Comparison of ENCODE assay signal across 8 cellular contexts in the genomic region with DNA sequence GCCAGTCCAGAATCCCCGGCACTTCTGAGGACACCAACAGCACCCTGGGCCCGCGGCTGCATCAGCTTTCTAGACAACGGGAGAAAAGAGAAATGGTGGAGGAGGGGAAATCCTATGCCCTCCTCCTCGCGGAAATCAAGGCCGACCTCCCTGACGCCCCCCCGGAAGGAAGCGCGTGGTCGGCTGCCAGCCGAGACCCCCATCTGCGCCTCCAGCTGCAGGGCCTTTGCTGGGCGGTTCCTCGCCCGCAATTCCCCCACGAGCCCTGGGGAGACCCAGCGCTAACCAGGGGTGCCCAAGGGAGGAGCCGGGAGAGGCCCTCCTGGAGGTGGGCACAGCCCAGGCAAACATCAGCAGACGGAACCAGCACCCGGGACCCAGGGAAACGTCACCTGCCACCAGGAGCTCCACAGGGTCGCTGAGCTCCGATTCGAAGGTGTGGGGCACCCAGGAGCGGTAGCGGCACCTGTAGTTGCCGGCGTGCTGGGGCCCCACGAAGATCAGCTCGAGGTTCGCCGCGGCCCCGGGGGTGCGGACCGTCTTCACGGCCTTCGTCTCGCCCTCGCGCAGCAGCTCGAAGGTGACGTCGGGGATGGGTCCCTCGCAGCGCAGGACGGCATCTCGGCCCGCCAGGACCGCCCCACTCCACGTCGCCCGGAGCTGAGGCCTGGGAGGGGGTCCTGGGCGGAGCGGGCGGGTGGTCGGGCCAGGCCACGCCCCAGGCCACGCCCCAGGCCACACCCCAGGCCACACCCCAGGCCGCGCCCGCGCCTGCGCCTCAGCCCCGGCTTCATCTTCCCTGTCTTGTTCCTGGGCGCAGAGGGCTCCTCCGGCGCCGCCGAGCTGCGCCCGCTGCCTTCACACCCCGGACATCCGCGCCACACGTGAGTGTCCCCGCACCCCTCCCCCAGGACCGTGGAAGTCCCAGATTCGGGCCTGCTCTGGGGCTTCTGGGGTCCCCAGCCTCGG. TPM values are rescaled to one million over a fixed set of nuclear protein-coding genes. Genes with fewer than 3 reads are reported as not detected.
DNase-seq lines count a peak whose midpoint lies in the region; ATAC-seq and TF ChIP-seq lines count a peak whose summit lies in the region.

No MANE protein-coding gene starts in this region.

- ATAC-seq in GM18870 (IDR thresholded peaks at IDR 0.05; ENCODE audit: unreplicated experiment) (peak; percentile 63), HG03103 (IDR thresholded peaks at IDR 0.05; ENCODE audit: low read depth, unreplicated experiment) (peak; percentile 78)
- ATAC-seq in activated CD8-positive, alpha-beta T cell treated with anti-CD3 and anti-CD28 coated beads for 36 hours: peak; percentile 96

- H3K27me3 ChIP-seq in effector memory CD4-positive, alpha-beta T cell (replicated peaks; ENCODE audit: control insufficient read depth, insufficient read depth, low read length, poor library complexity, severe bottlenecking): no peaks in the 10 kb centered on the region

- H3K9me3 Mint-ChIP-seq in activated CD8-positive, alpha-beta T cell treated with anti-CD3 and anti-CD28 coated beads for 36 hours: no peaks in the 10 kb centered on the region

- DNase-seq in AG08395 (ENCODE audit: low spot score) (peak; percentile 97), NCI-H510A (lab: John Stamatoyannopoulos, UW) (peak; percentile 63)
- DNase-seq in activated CD8-positive, alpha-beta T cell treated with anti-CD3 and anti-CD28 coated beads for 36 hours: peak; percentile 79
- DNase-seq in effector memory CD4-positive, alpha-beta T cell: peak; percentile 50 to 68 (median 63)
- peak; percentile 44 to 46 for DNase-seq in stimulated activated CD8-positive, alpha-beta memory T cell treated with anti-CD3 and anti-CD28 coated beads, Interleukin-15, amount 100 ng/mL, for 4 hours (ENCODE audit: low read depth in 2 of 2)

- peak overlapping the region; percentile 84 for H3K27ac Mint-ChIP-seq in activated CD8-positive, alpha-beta T cell treated with anti-CD3 and anti-CD28 coated beads for 36 hours

- H3K9me3 ChIP-seq in effector memory CD4-positive, alpha-beta T cell (ENCODE audit: control insufficient read depth, low read length): no peaks in the 10 kb centered on the region
- no peaks in the 10 kb centered on the region for H3K9me3 ChIP-seq in mesodermal cell (ENCODE audit: control insufficient read depth, low read length)

- no peaks in the 10 kb centered on the region for H3K27me3 Mint-ChIP-seq in activated CD8-positive, alpha-beta T cell treated with anti-CD3 and anti-CD28 coated beads for 36 hours

- H3K36me3 Mint-ChIP-seq in activated CD8-positive, alpha-beta T cell treated with anti-CD3 and anti-CD28 coated beads for 36 hours (ENCODE audit: low read depth): peaks cover 26% of the 10 kb centered on the region

- no peak for TF ChIP-seq CTCF in activated CD8-positive, alpha-beta T cell treated with anti-CD3 and anti-CD28 coated beads for 36 hours (IDR thresholded peaks at IDR 0.05)

- intact Hi-C loops in activated CD8-positive, alpha-beta T cell treated with anti-CD3 and anti-CD28 coated beads for 36 hours (cut with micrococcal nuclease): no loop called here

- H3K4me1 Mint-ChIP-seq in activated CD8-positive, alpha-beta T cell treated with anti-CD3 and anti-CD28 coated beads for 36 hours (ENCODE audit: low read depth): peaks cover 23% of the 10 kb centered on the region

- POLR2A ChIA-PET in activated CD8-positive, alpha-beta T cell treated with anti-CD3 and anti-CD28 coated beads for 36 hours (lab: Charles Lee): interaction anchor here (0.6 to 4.4 kb wide), 14 partner anchors 9 to 214 kb away, joined by 3 to 30 read pairs (median 4); a partner anchor contains a TSS

- 3 to 4% methylated on average over 36 to 60 of the region's 82 CpGs for WGBS in mesodermal cell (ENCODE audit: insufficient coverage in 2 of 2), 2 experiments

- H3K36me3 ChIP-seq in effector memory CD4-positive, alpha-beta T cell (ENCODE audit: control insufficient read depth, insufficient read depth, low read length): no peaks in the 10 kb centered on the region
- H3K36me3 ChIP-seq in mesodermal cell (ENCODE audit: control insufficient read depth, insufficient read depth, low read length): peaks cover 8% of the 10 kb centered on the region

- peak overlapping the region; percentile 64 for H3K27ac ChIP-seq in effector memory CD4-positive, alpha-beta T cell (ENCODE audit: insufficient read depth, low read length, poor library complexity, severe bottlenecking)
- H3K27ac ChIP-seq in mesodermal cell (ENCODE audit: low read depth, low read length, severe bottlenecking): no peak overlapping the region

- CTCF ChIA-PET in activated CD8-positive, alpha-beta T cell treated with anti-CD3 and anti-CD28 coated beads for 36 hours (lab: Charles Lee): interaction anchor here (0.7 to 1.8 kb wide), 10 partner anchors 8 to 234 kb away, joined by 3 to 6 read pairs (median 3); a partner anchor contains a TSS

- H3K4me3 Mint-ChIP-seq in activated CD8-positive, alpha-beta T cell treated with anti-CD3 and anti-CD28 coated beads for 36 hours: peak overlapping the region; percentile 96

- peak overlapping the region; percentile 52 for H3K4me3 ChIP-seq in effector memory CD4-positive, alpha-beta T cell (ENCODE audit: insufficient read depth, low read depth, low read length, poor library complexity, severe bottlenecking)
- peak overlapping the region; percentile 71 for H3K4me3 ChIP-seq in mesodermal cell (ENCODE audit: extremely low read depth, insufficient read depth, low read length, poor library complexity, severe bottlenecking)

- peaks cover 5% of the 10 kb centered on the region for H3K4me1 ChIP-seq in effector memory CD4-positive, alpha-beta T cell (ENCODE audit: control insufficient read depth, insufficient read depth, low read length, poor library complexity, severe bottlenecking)
- no peaks in the 10 kb centered on the region for H3K4me1 ChIP-seq in mesodermal cell (ENCODE audit: control insufficient read depth, insufficient read depth, low read length, poor library complexity, severe bottlenecking)

RNA-seq across cellular contexts. Expression of a gene that starts 6.0 kb away (rescaled TPM):
- total RNA-seq in activated CD8-positive, alpha-beta T cell treated with anti-CD3 and anti-CD28 coated beads for 36 hours: 10 to 100 TPM; 35.2 to 36.2 TPM
- polyA plus RNA-seq in mesodermal cell (2013, experiment 1 of 2): 57.4 TPM
- 41.6 TPM for polyA plus RNA-seq in mesodermal cell (2013, experiment 2 of 2)

RNA-seq across cellular contexts. Expression of a gene that starts 15.3 kb away (rescaled TPM):
- total RNA-seq in activated CD8-positive, alpha-beta T cell treated with anti-CD3 and anti-CD28 coated beads for 36 hours: 1 to 10 TPM; 1.3 to 1.6 TPM
- polyA plus RNA-seq in mesodermal cell (2013, experiment 1 of 2): 1.6 TPM
- polyA plus RNA-seq in mesodermal cell (2013, experiment 2 of 2): 1.2 TPM

RNA-seq across cellular contexts. Expression of a gene that starts 20.5 kb away (rescaled TPM):
- total RNA-seq in activated CD8-positive, alpha-beta T cell treated with anti-CD3 and anti-CD28 coated beads for 36 hours: 1 to 10 TPM; 2.6 to 2.9 TPM
- 2.5 TPM for polyA plus RNA-seq in mesodermal cell (2013, experiment 1 of 2)
- 1.8 TPM for polyA plus RNA-seq in mesodermal cell (2013, experiment 2 of 2)

RNA-seq across cellular contexts. Expression of a gene that starts 33.6 kb away (rescaled TPM):
- total RNA-seq in activated CD8-positive, alpha-beta T cell treated with anti-CD3 and anti-CD28 coated beads for 36 hours: 1 to 10 TPM; 1.5 to 1.6 TPM
- 2.8 TPM for polyA plus RNA-seq in mesodermal cell (2013, experiment 1 of 2)
- polyA plus RNA-seq in mesodermal cell (2013, experiment 2 of 2): 2.1 TPM

RNA-seq across cellular contexts. Expression of a gene that starts 39.8 kb away (rescaled TPM):
- total RNA-seq in activated CD8-positive, alpha-beta T cell treated with anti-CD3 and anti-CD28 coated beads for 36 hours: 1,000 to 10,000 TPM; 1,906 to 1,936 TPM
- 1,713 TPM for polyA plus RNA-seq in mesodermal cell (2013, experiment 1 of 2)
- 1,539 TPM for polyA plus RNA-seq in mesodermal cell (2013, experiment 2 of 2)

Comparison
In these comparisons a context has a peak if more than half of its experiments do, and no peak if none do; other contexts are left out.
1. DNase-seq: peak in every context shown above with its lines; median percentile 97 in AG08395; 79 in activated CD8-positive, alpha-beta T cell treated with anti-CD3 and anti-CD28 coated beads for 36 hours; 63 in NCI-H510A; 63 in effector memory CD4-positive, alpha-beta T cell; 45 in stimulated activated CD8-positive, alpha-beta memory T cell treated with anti-CD3 and anti-CD28 coated beads, Interleukin-15, amount 100 ng/mL, for 4 hours.